Comparison of ENCODE assay signal across 1 cellular context in the genomic region with DNA sequence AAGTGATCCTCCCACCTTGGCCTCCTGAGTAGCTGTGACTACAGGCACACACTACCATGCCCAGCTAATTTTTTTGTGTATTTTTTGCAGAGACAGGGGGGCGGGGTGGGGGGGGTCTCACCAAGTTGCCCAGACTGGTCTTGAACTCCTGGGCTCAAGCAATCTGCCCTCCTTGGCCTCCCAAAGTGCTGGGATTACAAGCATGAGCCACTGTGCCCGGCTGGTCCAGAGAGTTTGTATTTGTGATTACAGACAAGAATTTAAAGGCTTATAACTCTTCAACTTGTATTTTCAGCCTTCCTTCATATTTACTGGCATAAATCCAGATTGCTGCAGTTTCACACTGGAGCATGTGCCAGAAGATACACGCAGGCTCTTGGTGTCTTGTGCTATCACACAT.
TF ChIP-seq lines count a peak whose summit lies in the region.

No MANE protein-coding gene starts in this region.

TF ChIP-seq in K562, 482 proteins besides CTCF, POLR2A, EP300 and RAD21 (continued from another document):
- TF ChIP-seq, protein P1, sequence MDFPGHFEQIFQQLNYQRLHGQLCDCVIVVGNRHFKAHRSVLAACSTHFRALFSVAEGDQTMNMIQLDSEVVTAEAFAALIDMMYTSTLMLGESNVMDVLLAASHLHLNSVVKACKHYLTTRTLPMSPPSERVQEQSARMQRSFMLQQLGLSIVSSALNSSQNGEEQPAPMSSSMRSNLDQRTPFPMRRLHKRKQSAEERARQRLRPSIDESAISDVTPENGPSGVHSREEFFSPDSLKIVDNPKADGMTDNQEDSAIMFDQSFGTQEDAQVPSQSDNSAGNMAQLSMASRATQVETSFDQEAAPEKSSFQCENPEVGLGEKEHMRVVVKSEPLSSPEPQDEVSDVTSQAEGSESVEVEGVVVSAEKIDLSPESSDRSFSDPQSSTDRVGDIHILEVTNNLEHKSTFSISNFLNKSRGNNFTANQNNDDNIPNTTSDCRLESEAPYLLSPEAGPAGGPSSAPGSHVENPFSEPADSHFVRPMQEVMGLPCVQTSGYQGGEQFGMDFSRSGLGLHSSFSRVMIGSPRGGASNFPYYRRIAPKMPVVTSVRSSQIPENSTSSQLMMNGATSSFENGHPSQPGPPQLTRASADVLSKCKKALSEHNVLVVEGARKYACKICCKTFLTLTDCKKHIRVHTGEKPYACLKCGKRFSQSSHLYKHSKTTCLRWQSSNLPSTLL (IDR thresholded peaks at IDR 0.05): no peak
- no peak for TF ChIP-seq ZNF140 (CRISPR knock-in tag; IDR thresholded peaks at IDR 0.05)
